Comparison of ENCODE assay signal across 9 cellular contexts in the genomic region with DNA sequence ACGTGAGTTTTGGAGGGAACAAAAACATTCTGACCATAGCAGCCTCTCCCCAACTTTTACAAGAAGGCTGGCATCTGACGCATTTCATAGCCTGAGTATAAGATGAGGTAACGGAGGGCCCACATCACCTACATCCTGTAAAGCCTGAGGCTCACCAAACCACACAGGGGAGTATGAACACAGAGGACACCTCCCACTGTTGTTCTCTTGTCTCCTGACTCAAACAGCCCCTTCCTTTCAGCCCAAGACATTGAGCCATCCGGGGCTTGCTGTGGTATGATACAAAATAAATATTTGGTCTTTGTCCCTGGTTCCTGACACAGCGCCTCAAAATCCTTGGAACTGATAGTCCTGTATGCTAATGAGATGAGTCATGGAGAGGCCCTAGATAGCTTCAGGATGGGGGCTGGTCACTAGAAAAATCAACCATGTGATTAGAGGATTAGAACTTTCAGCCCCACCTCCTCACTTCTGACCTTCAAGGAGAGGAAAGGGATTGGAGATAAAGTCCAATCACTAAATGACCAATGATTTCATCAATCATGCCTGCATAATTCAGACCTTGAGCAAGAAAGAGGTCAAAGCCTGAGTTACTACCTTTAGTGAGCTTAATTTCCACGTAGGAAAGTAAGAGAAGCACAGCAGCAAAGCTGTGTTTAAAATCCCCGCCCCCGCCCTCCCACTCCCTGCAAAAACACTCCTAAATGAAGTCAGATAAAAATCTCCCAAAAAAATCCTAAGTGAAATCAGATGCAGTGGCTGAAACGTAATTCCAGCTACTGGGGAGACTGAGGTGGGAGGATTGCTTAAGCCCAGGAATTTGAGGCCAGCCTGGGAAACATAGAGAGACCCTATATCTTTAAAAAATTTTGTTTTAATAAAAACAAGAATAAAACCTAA.
DNase-seq lines count a peak whose midpoint lies in the region; ATAC-seq and TF ChIP-seq lines count a peak whose summit lies in the region.
"Had no signal": no experiment of that assay in that cellular context is flagged by ENCODE, and none has a peak within 500 bp of the region (broad histone marks: within the 10 kb centered on the region; RNA-seq: fewer than 3 reads in every experiment).

No MANE protein-coding gene starts in this region.

- H3K4me3 Mint-ChIP-seq in progenitor cell of endocrine pancreas (ENCODE audit: low read depth): no peak overlapping the region

- H3K4me3 ChIP-seq in SK-N-SH (ENCODE audit: low read depth in 2 of 2, low read length in 1 of 2): no peak overlapping the region
- no peak overlapping the region for H3K4me3 ChIP-seq in choroid plexus epithelial cell (ENCODE audit: low read depth, low read length)
- H3K4me3 ChIP-seq: upper lobe of left lung had no signal

- no peaks in the 10 kb centered on the region for H3K9me3 Mint-ChIP-seq in progenitor cell of endocrine pancreas (ENCODE audit: low read depth)

- no peaks in the 10 kb centered on the region for H3K27me3 Mint-ChIP-seq in progenitor cell of endocrine pancreas

- H3K4me1 Mint-ChIP-seq in progenitor cell of endocrine pancreas (ENCODE audit: low read depth): peaks cover 15% of the 10 kb centered on the region

- peak overlapping the region in 1 of 2 experiments; percentile 73; a peak in 2 of 4 replicates for H3K27ac ChIP-seq in SK-N-SH (ENCODE audit: low read depth in 2 of 2, low read length in 1 of 2)

- no peaks in the 10 kb centered on the region for H3K9me2 ChIP-seq in SK-N-SH

- peak; percentile 97 for DNase-seq in ELR (ENCODE audit: low read depth)
- no peak for DNase-seq in SK-N-SH
- peak; percentile 68 for DNase-seq in choroid plexus epithelial cell (ENCODE audit: low read depth)
- DNase-seq in progenitor cell of endocrine pancreas (ENCODE audit: low spot score, unreplicated experiment): no peak
- DNase-seq in inferior parietal cortex (ENCODE audit: extremely low spot score): no peak
- DNase-seq in NCI-H2107 treated with DMSO at 0.1 percent for 48 hours (lab: John Stamatoyannopoulos, UW; ENCODE audit: unreplicated experiment): no peak
- DNase-seq: upper lobe of left lung had no signal

- H3K79me2 ChIP-seq in SK-N-SH (ENCODE audit: insufficient read depth): no peaks in the 10 kb centered on the region

- TF ChIP-seq EP300 in SK-N-SH (IDR thresholded peaks at IDR 0.05; ENCODE audit: borderline replicate concordance in 1 of 2, low read depth in 1 of 2, low read length in 1 of 2): no peak

- H2AFZ ChIP-seq in SK-N-SH (ENCODE audit: low read depth): no peak overlapping the region

- peaks cover 22% of the 10 kb centered on the region for H3F3A ChIP-seq in SK-N-SH (replicated peaks; ENCODE audit: insufficient read depth)

- CTCF ChIA-PET in SK-N-SH (lab: Yijun Ruan, JAX): interaction anchor here (1.7 to 15.9 kb wide), 4 partner anchors 22 to 711 kb away, joined by 4 to 198 read pairs (median 26); partner anchors contain the start of gene SIPA1L1

- H3K9me3 ChIP-seq in SK-N-SH: no peaks in the 10 kb centered on the region
- H3K9me3 ChIP-seq: upper lobe of left lung had no signal

- no peaks in the 10 kb centered on the region for H3K36me3 ChIP-seq in SK-N-SH (replicated peaks in 1 of 2; ENCODE audit: control insufficient read depth in 1 of 2, insufficient read depth in 2 of 2, low read length in 1 of 2)
- H3K36me3 ChIP-seq: upper lobe of left lung had no signal

- 0 out of 2 replicates have a peak overlapping the region, but pooled peaks have one; percentile 37 for H3K9ac ChIP-seq in SK-N-SH

- no peaks in the 10 kb centered on the region for H3K27me3 ChIP-seq in SK-N-SH (ENCODE audit: insufficient read depth)
- H3K27me3 ChIP-seq: upper lobe of left lung had no signal

- no peak for TF ChIP-seq RAD21 in SK-N-SH (IDR thresholded peaks at IDR 0.05; ENCODE audit: low read length)

- H3K4me2 ChIP-seq in SK-N-SH: peak overlapping the region; percentile 25; the same call in 1 of the 2 replicates

- no peaks in the 10 kb centered on the region for H4K20me1 ChIP-seq in SK-N-SH (ENCODE audit: insufficient read depth)

- ATAC-seq in GM21723 (IDR thresholded peaks at IDR 0.05; ENCODE audit: unreplicated experiment): no peak
- no peak for ATAC-seq in GM21528 (IDR thresholded peaks at IDR 0.05; ENCODE audit: low FRiP score, unreplicated experiment)

- peak overlapping the region; percentile 37 for H3K27ac Mint-ChIP-seq in progenitor cell of endocrine pancreas

- POLR2A ChIA-PET in SK-N-SH (lab: Yijun Ruan, JAX): no interaction called here

- WGBS in SK-N-SH (ENCODE audit: low lambda C conversion rate): 80% methylated on average over 9 of the region's 9 CpGs

- H3K4me1 ChIP-seq in SK-N-SH (ENCODE audit: control insufficient read depth in 1 of 2, insufficient read depth in 2 of 2, low read depth in 1 of 2, low read length in 1 of 2): peaks cover 4 to 13% of the 10 kb centered on the region in 2 experiments; a peak in 2 of 4 replicates

- TF ChIP-seq CTCF in SK-N-SH (IDR thresholded peaks at IDR 0.05): no peak
- no peak for TF ChIP-seq CTCF in choroid plexus epithelial cell (conservative IDR thresholded peaks at IDR 0.05; ENCODE audit: low read depth, low read length)
- TF ChIP-seq CTCF in progenitor cell of endocrine pancreas (IDR thresholded peaks at IDR 0.05; ENCODE audit: unreplicated experiment): no peak

- no peaks in the 10 kb centered on the region for H3K36me3 Mint-ChIP-seq in progenitor cell of endocrine pancreas (ENCODE audit: insufficient read depth)

TF ChIP-seq in SK-N-SH, 30 proteins besides CTCF, POLR2A, EP300 and RAD21:
- TF ChIP-seq, protein P1, sequence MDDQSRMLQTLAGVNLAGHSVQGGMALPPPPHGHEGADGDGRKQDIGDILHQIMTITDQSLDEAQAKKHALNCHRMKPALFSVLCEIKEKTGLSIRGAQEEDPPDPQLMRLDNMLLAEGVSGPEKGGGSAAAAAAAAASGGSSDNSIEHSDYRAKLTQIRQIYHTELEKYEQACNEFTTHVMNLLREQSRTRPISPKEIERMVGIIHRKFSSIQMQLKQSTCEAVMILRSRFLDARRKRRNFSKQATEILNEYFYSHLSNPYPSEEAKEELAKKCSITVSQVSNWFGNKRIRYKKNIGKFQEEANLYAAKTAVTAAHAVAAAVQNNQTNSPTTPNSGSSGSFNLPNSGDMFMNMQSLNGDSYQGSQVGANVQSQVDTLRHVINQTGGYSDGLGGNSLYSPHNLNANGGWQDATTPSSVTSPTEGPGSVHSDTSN (IDR thresholded peaks at IDR 0.05): no peak
- TF ChIP-seq JUND (IDR thresholded peaks at IDR 0.05): peak; percentile 32; the same call in 1 of the 2 replicates

Comparison
In these comparisons a context has a peak if more than half of its experiments do, and no peak if none do; other contexts are left out.
1. DNase-seq: peak in ELR (single experiment) and choroid plexus epithelial cell (single experiment); none in SK-N-SH (single experiment), progenitor cell of endocrine pancreas (single experiment), inferior parietal cortex (single experiment) and NCI-H2107 treated with DMSO at 0.1 percent for 48 hours (single experiment).